10 cellular contexts compared by ENCODE assay signal in genomic region chr10:27745380-27745718, GRCh38. TPM values are rescaled to one million over a fixed set of nuclear protein-coding genes. Genes with fewer than 3 reads are reported as not detected.
DNase-seq lines count a peak whose midpoint lies in the region; ATAC-seq and TF ChIP-seq lines count a peak whose summit lies in the region.
"Had no signal": no experiment of that assay in that cellular context is flagged by ENCODE, and none has a peak within 500 bp of the region (broad histone marks: within the 10 kb centered on the region; RNA-seq: fewer than 3 reads in every experiment).

No MANE protein-coding gene starts in this region.

- no peaks in the 10 kb centered on the region for H3K9me2 ChIP-seq in hepatocyte (replicated peaks; ENCODE audit: insufficient read depth)

- H3K4me1 ChIP-seq in ES-I3 (ENCODE audit: insufficient read depth, low read length), result no peaks in the 10 kb centered on the region
- H3K4me1 ChIP-seq in hepatocyte (ENCODE audit: insufficient read depth), result peaks cover 39% of the 10 kb centered on the region

- no peak overlapping the region for H3K27ac Mint-ChIP-seq in T-helper 17 cell
- H3K27ac Mint-ChIP-seq: T-helper 1 cell treated with Interleukin-12 subunit alpha and Interleukin-12 subunit beta and Interleukin-4 antibody, amounts not matched to agents 30 μg/mL and 1 μg/mL, for 36 hours had no signal

- no peak overlapping the region for H3K27ac ChIP-seq in hepatocyte

- H4K20me1 ChIP-seq in hepatocyte (ENCODE audit: insufficient read depth, poor library complexity, severe bottlenecking), result no peaks in the 10 kb centered on the region

- H2AFZ ChIP-seq in hepatocyte, result peak overlapping the region; percentile 55

- peaks cover 95% of the 10 kb centered on the region for H3K27me3 ChIP-seq in hepatocyte

- H3K4me3 Mint-ChIP-seq in T-helper 17 cell, result peak overlapping the region; percentile 88

- peaks cover 6% of the 10 kb centered on the region for H3K36me3 Mint-ChIP-seq in T-helper 17 cell (ENCODE audit: low read depth)

- H3K9me3 ChIP-seq in ES-I3 (ENCODE audit: control insufficient read depth, insufficient read depth, low read length), result no peaks in the 10 kb centered on the region
- H3K9me3 ChIP-seq in T-helper 17 cell (ENCODE audit: control insufficient read depth, low read length, poor library complexity, severe bottlenecking), result no peaks in the 10 kb centered on the region
- no peaks in the 10 kb centered on the region for H3K9me3 ChIP-seq in hepatocyte (ENCODE audit: low read depth)

- H3K9ac ChIP-seq in ES-I3 (ENCODE audit: low read depth, low read length), result peak overlapping the region; percentile 80; the same call in 1 of the 2 replicates

- peaks cover 73% of the 10 kb centered on the region for H3K27me3 Mint-ChIP-seq in T-helper 17 cell

- H3K36me3 ChIP-seq in ES-I3 (ENCODE audit: insufficient read depth, low read length), result no peaks in the 10 kb centered on the region
- H3K36me3 ChIP-seq in hepatocyte (replicated peaks; ENCODE audit: insufficient read depth, low read depth), result no peaks in the 10 kb centered on the region

- H3K4me3 ChIP-seq in hepatocyte, result peak overlapping the region; percentile 21
- H3K4me3 ChIP-seq in skeletal muscle cell (ENCODE audit: low read depth, low read length), result peak overlapping the region; percentile 57

- no peaks in the 10 kb centered on the region for H3K79me2 ChIP-seq in hepatocyte

- DNase-seq in T-helper 17 cell (no peak), hepatocyte (ENCODE audit: low spot score) (no peak), skeletal muscle cell (ENCODE audit: low read depth) (no peak), GOT3 (lab: John Stamatoyannopoulos, UW) (no peak), OCI-M1 (lab: John Stamatoyannopoulos, UW) (no peak)
- no peak for DNase-seq in activated CD4-positive, alpha-beta T cell treated with anti-CD3 and anti-CD28 coated beads for 1 hour
- DNase-seq: NCI-H1436 had no signal

- WGBS in hepatocyte (ENCODE audit: low lambda C conversion rate, missing lambda C conversion rate), result under 1% methylated on average over 21 of the region's 32 CpGs

- TF ChIP-seq CTCF in hepatocyte (IDR thresholded peaks at IDR 0.05; ENCODE audit: poor library complexity), result no peak

- H3K4me1 Mint-ChIP-seq in T-helper 17 cell, result peaks cover 28% of the 10 kb centered on the region

- H3K4me2 ChIP-seq in hepatocyte, result peak overlapping the region; percentile 97

- ATAC-seq in T-helper 17 cell (no peak), GM18858 (IDR thresholded peaks at IDR 0.05; ENCODE audit: unreplicated experiment) (no peak)

RNA-seq across cellular contexts. Expression of gene MKX, which starts 0.3 kb away (rescaled TPM):
- not detected for total RNA-seq in T-helper 17 cell
- total RNA-seq in hepatocyte, result 0.72 and 0.90 TPM in 2 replicates
- 0.10 and 0.94 TPM in 2 replicates for polyA plus RNA-seq in hepatocyte
